ENCODE assay signal across 13 cellular contexts in the genomic region with DNA sequence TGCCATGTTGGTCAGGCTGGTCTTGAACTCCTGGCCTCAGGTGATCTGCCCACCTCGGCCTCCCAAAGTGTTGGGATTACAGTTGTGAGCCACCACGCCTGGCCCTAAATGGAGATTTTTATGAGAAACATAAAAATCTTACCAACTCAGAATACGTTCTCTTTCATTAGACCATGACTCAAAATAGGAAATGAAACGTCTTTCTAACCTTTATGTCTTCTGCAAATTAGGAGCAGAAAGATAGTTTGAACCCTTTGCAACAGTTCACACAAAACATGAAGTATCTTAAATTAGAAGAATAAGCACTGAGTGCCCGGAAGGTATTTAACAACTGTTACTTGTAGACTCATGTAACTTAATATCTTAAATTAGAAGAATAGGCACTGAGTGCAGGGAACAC.
"Had no signal": no experiment of that assay in that cellular context is flagged by ENCODE, and none has a peak within 500 bp of the region (broad histone marks: within the 10 kb centered on the region; RNA-seq: fewer than 3 reads in every experiment).

No MANE protein-coding gene starts in this region.

- H3K4me3 ChIP-seq: lower lobe of right lung, tibial artery, vagina had no signal

- DNase-seq: activated CD4-positive, alpha-beta memory T cell treated with anti-CD3 and anti-CD28 coated beads for 36 hours; activated gamma-delta T cell; activated naive CD8-positive, alpha-beta T cell treated with anti-CD3 and anti-CD28 coated beads for 36 hours; activated T-cell treated with anti-CD3 and anti-CD28 coated beads, Interleukin-2, amount 50 U/mL, for 48 hours; dermis blood vessel endothelial cell; endodermal cell; erythroblast; hypothalamus; lower lobe of right lung; naive thymus-derived CD8-positive, alpha-beta T cell; retina; tibial artery had no signal

- ATAC-seq: lower lobe of right lung; naive thymus-derived CD8-positive, alpha-beta T cell had no signal
